Comparison of ENCODE assay signal across 22 cellular contexts in the genomic region with DNA sequence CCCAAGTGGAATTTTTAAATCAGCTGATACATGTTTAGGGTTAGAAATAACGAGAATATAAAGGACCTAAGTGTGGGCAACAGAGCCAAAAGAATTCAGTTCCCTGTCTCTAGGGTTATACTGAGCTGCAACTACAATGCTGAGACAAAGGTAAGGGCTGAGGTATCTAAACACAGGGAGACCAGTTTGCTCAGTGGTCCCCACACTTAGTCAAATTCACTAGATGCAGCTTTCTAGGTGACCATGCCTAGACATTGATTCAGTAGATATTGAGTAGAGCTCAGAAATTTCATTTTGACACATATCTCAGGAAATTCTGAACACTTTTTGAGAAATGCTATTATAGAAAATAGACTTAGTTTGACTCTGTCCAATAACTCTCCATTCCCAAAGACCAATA.
A peak's percentile ranks its signal among the peaks of the same experiment; 100 is the strongest.
DNase-seq lines count a peak whose midpoint lies in the region; ATAC-seq, FAIRE-seq and TF ChIP-seq lines count a peak whose summit lies in the region.
"Had no signal": no experiment of that assay in that cellular context is flagged by ENCODE, and none has a peak within 500 bp of the region (broad histone marks: within the 10 kb centered on the region; RNA-seq: fewer than 3 reads in every experiment).

No MANE protein-coding gene starts in this region.

- no peaks in the 10 kb centered on the region for H3K36me3 Mint-ChIP-seq in activated CD4-positive, alpha-beta memory T cell treated with anti-CD3 and anti-CD28 coated beads, Interleukin-2, amount 10 ng/mL, durations not matched to agents 7 days and 5 days (ENCODE audit: low read depth)
- no peaks in the 10 kb centered on the region for H3K36me3 Mint-ChIP-seq in activated CD4-positive, alpha-beta memory T cell treated with anti-CD3 and anti-CD28 coated beads for 36 hours
- H3K36me3 Mint-ChIP-seq: IgD-negative memory B cell had no signal

- peak; percentile 16 for FAIRE-seq in D721Med (lab: Jason Lieb, UNC)
- FAIRE-seq: GM18507, GM19239 had no signal

- H3K4me1 ChIP-seq in thoracic aorta (ENCODE audit: control insufficient read depth in 1 of 2, low read depth in 2 of 2) (peaks cover 38 to 68% of the 10 kb centered on the region in 2 donors), lower lobe of right lung (no peaks in the 10 kb centered on the region)
- H3K4me1 ChIP-seq: Peyer's patch had no signal

- H3K4me3 Mint-ChIP-seq in activated CD4-positive, alpha-beta memory T cell treated with anti-CD3 and anti-CD28 coated beads, Interleukin-2, amount 10 ng/mL, durations not matched to agents 7 days and 5 days = no peak overlapping the region
- no peak overlapping the region for H3K4me3 Mint-ChIP-seq in activated CD4-positive, alpha-beta memory T cell treated with anti-CD3 and anti-CD28 coated beads for 36 hours
- H3K4me3 Mint-ChIP-seq: IgD-negative memory B cell had no signal

- POLR2A ChIA-PET in activated CD4-positive, alpha-beta memory T cell treated with anti-CD3 and anti-CD28 coated beads, Interleukin-2, amount 10 ng/mL, durations not matched to agents 7 days and 5 days (lab: Charles Lee) = interaction anchor here (1.5 kb wide), 1 partner anchor 94 kb away, joined by 3 read pairs; no protein-coding TSS in a partner anchor
- POLR2A ChIA-PET in activated CD4-positive, alpha-beta memory T cell treated with anti-CD3 and anti-CD28 coated beads for 36 hours (lab: Charles Lee) = no interaction called here

- peak overlapping the region; percentile 52 for H3K27ac Mint-ChIP-seq in activated CD4-positive, alpha-beta memory T cell treated with anti-CD3 and anti-CD28 coated beads, Interleukin-2, amount 10 ng/mL, durations not matched to agents 7 days and 5 days
- no peak overlapping the region for H3K27ac Mint-ChIP-seq in activated CD4-positive, alpha-beta memory T cell treated with anti-CD3 and anti-CD28 coated beads for 36 hours
- H3K27ac Mint-ChIP-seq: IgD-negative memory B cell had no signal

- no peaks in the 10 kb centered on the region for H3K9me3 Mint-ChIP-seq in activated CD4-positive, alpha-beta memory T cell treated with anti-CD3 and anti-CD28 coated beads, Interleukin-2, amount 10 ng/mL, durations not matched to agents 7 days and 5 days
- no peaks in the 10 kb centered on the region for H3K9me3 Mint-ChIP-seq in activated CD4-positive, alpha-beta memory T cell treated with anti-CD3 and anti-CD28 coated beads for 36 hours
- H3K9me3 Mint-ChIP-seq: IgD-negative memory B cell had no signal

- intact Hi-C loops in activated CD4-positive, alpha-beta memory T cell treated with anti-CD3 and anti-CD28 coated beads for 36 hours (cut with micrococcal nuclease) = no loop called here
- intact Hi-C loops in lower lobe of right lung (cut with DNase I) (no loop called here), posterior vena cava (cut with DNase I) (no loop called here)

- H3K4me1 Mint-ChIP-seq in activated CD4-positive, alpha-beta memory T cell treated with anti-CD3 and anti-CD28 coated beads, Interleukin-2, amount 10 ng/mL, durations not matched to agents 7 days and 5 days = peaks cover 25% of the 10 kb centered on the region
- peaks cover 7% of the 10 kb centered on the region for H3K4me1 Mint-ChIP-seq in activated CD4-positive, alpha-beta memory T cell treated with anti-CD3 and anti-CD28 coated beads for 36 hours (ENCODE audit: low read depth)
- H3K4me1 Mint-ChIP-seq: IgD-negative memory B cell had no signal

- H3K36me3 ChIP-seq in thoracic aorta (no peaks in the 10 kb centered on the region), lower lobe of right lung (no peaks in the 10 kb centered on the region)
- H3K36me3 ChIP-seq: Peyer's patch had no signal

- H3K4me3 ChIP-seq in coronary artery (no peak overlapping the region), thoracic aorta (no peak overlapping the region), lower lobe of right lung (no peak overlapping the region)
- H3K4me3 ChIP-seq: Peyer's patch had no signal

- ATAC-seq in thoracic aorta (ENCODE audit: insufficient number of reproducible peaks, low FRiP score, low read depth) (no peak), lower lobe of right lung (no peak)

- no peak for DNase-seq in activated CD4-positive, alpha-beta memory T cell treated with anti-CD3 and anti-CD28 coated beads, Interleukin-2, amount 10 ng/mL, durations not matched to agents 7 days and 5 days
- DNase-seq in activated CD4-positive, alpha-beta memory T cell treated with anti-CD3 and anti-CD28 coated beads for 36 hours = no peak
- no peak for DNase-seq in D721Med (ENCODE audit: insufficient read length, low spot score)
- DNase-seq in coronary artery (ENCODE audit: low spot score) = no peak
- DNase-seq in thoracic aorta (ENCODE audit: low spot score) = no peak
- no peak for DNase-seq in lower lobe of right lung
- DNase-seq in posterior vena cava (ENCODE audit: low spot score) = no peak
- DNase-seq: DMS53, GDM1, H7, NCI-H1105, NCI-H146, NCI-H2029, NCI-H2171, NCI-H345, NCI-H524 treated with DMSO at 0.1 percent for 48 hours, NCI-H82, Peyer's patch had no signal

- H3K27me3 Mint-ChIP-seq in activated CD4-positive, alpha-beta memory T cell treated with anti-CD3 and anti-CD28 coated beads, Interleukin-2, amount 10 ng/mL, durations not matched to agents 7 days and 5 days = no peaks in the 10 kb centered on the region
- no peaks in the 10 kb centered on the region for H3K27me3 Mint-ChIP-seq in activated CD4-positive, alpha-beta memory T cell treated with anti-CD3 and anti-CD28 coated beads for 36 hours
- H3K27me3 Mint-ChIP-seq: IgD-negative memory B cell had no signal

- CTCF ChIA-PET in activated CD4-positive, alpha-beta memory T cell treated with anti-CD3 and anti-CD28 coated beads, Interleukin-2, amount 10 ng/mL, durations not matched to agents 7 days and 5 days (lab: Charles Lee) = interaction anchor here (1.2 kb wide), 1 partner anchor 85 kb away, joined by 4 read pairs; the partner anchor contains the start of gene PPP2R2B
- CTCF ChIA-PET in activated CD4-positive, alpha-beta memory T cell treated with anti-CD3 and anti-CD28 coated beads for 36 hours (lab: Charles Lee) = interaction anchor here (1.8 kb wide), 1 partner anchor 9 kb away, joined by 4 read pairs; no protein-coding TSS in a partner anchor

- TF ChIP-seq CTCF in D721Med (IDR thresholded peaks at IDR 0.05; ENCODE audit: insufficient read depth, missing control alignments) = no peak
- TF ChIP-seq CTCF in coronary artery (IDR thresholded peaks at IDR 0.05) = no peak
- no peak for TF ChIP-seq CTCF in thoracic aorta (IDR thresholded peaks at IDR 0.05)
- no peak for TF ChIP-seq CTCF in lower lobe of right lung (IDR thresholded peaks at IDR 0.05)

- H3K27ac ChIP-seq in coronary artery = peak overlapping the region; percentile 33 to 50
- H3K27ac ChIP-seq in thoracic aorta = peak overlapping the region; percentile 24 to 58
- H3K27ac ChIP-seq in lower lobe of right lung = no peak overlapping the region
- H3K27ac ChIP-seq: C4-2B, Peyer's patch had no signal

- no peaks in the 10 kb centered on the region for H3K27me3 ChIP-seq in thoracic aorta (replicated peaks; ENCODE audit: insufficient read depth)
- H3K27me3 ChIP-seq in lower lobe of right lung (ENCODE audit: low read depth) = no peaks in the 10 kb centered on the region
- H3K27me3 ChIP-seq: Peyer's patch had no signal

- no peaks in the 10 kb centered on the region for H3K9me3 ChIP-seq in thoracic aorta
- H3K9me3 ChIP-seq in lower lobe of right lung = no peaks in the 10 kb centered on the region
- H3K9me3 ChIP-seq: Peyer's patch had no signal
